In the genomic region with DNA sequence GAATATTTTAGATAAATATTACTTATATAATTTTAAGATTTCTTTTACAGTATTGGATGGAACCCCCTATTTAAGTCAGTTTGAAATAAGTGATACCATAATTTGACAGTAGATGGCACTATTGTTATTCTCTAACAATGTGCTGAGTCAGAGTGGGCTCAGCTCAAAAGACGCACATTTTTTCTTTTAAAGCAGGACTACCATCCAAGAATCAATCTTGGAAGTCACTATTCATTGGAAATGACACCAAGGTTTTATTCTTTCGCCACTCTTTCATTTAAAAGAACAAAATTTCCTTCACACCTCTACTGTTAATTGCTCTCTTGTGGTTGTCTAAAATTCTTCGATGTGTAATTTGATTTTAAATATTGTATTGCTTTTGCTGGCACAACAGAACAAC, we compare ENCODE assay signal across 8 cellular contexts. TPM values are rescaled to one million over a fixed set of nuclear protein-coding genes. Genes with fewer than 3 reads are reported as not detected.
DNase-seq lines count a peak whose midpoint lies in the region; ATAC-seq, FAIRE-seq and TF ChIP-seq lines count a peak whose summit lies in the region.

No MANE protein-coding gene starts in this region.

- WGBS in adrenal gland, 4 donors, result 28 to 35% (median 30%) methylated on average over 3 of the region's 3 CpGs
- WGBS in small intestine, 3 donors, result 30 to 35% (median 33%) methylated on average over 3 of the region's 3 CpGs

- no peak overlapping the region for H3K4me3 ChIP-seq in adrenal gland
- H3K4me3 ChIP-seq in small intestine (ENCODE audit: low read depth in 1 of 2, low read length in 2 of 2), result no peak overlapping the region

- TF ChIP-seq POLR2A in adrenal gland (IDR thresholded peaks at IDR 0.05), result no peak

- H3K27ac ChIP-seq in adrenal gland (no peak overlapping the region), small intestine (ENCODE audit: low read depth in 1 of 2, low read length in 1 of 2) (no peak overlapping the region)

- ATAC-seq in GM19043 (IDR thresholded peaks at IDR 0.05; ENCODE audit: low read depth, unreplicated experiment), result peak; percentile 66
- ATAC-seq in HG03135 (IDR thresholded peaks at IDR 0.05; ENCODE audit: unreplicated experiment), result peak; percentile 72

- peak; percentile 67 for DNase-seq in COR-L47 (lab: John Stamatoyannopoulos, UW)
- peak; percentile 81 for DNase-seq in NCI-H2171 treated with DMSO at 0.1 percent for 48 hours (lab: John Stamatoyannopoulos, UW)
- peak in 1 of 7 donors; percentile 7 for DNase-seq in adrenal gland
- DNase-seq in hepatic stellate cell (ENCODE audit: low spot score), result peak; percentile 18
- peak; percentile 40 for DNase-seq in small intestine
- no peak for DNase-seq in posterior cingulate gyrus

- H3K4me1 ChIP-seq in adrenal gland (replicated peaks in 1 of 2) (no peaks in the 10 kb centered on the region), small intestine (ENCODE audit: control insufficient read depth in 2 of 2, insufficient read depth in 1 of 2, low read depth in 1 of 2, low read length in 1 of 2) (no peaks in the 10 kb centered on the region)

- peaks cover 5% of the 10 kb centered on the region for H3K27me3 ChIP-seq in adrenal gland
- no peaks in the 10 kb centered on the region for H3K27me3 ChIP-seq in small intestine (ENCODE audit: control insufficient read depth in 2 of 2, insufficient read depth in 2 of 2, low read length in 2 of 2)

- intact Hi-C loops in adrenal gland (cut with DNase I), result no loop called here
- intact Hi-C loops in posterior cingulate gyrus (cut with DNase I), result no loop called here

- TF ChIP-seq CTCF in adrenal gland (IDR thresholded peaks at IDR 0.05), result peak; percentile 45 to 81 (median 72)

- H3K9me3 ChIP-seq in adrenal gland (replicated peaks in 1 of 3) (no peaks in the 10 kb centered on the region), small intestine (ENCODE audit: control insufficient read depth, low read depth) (no peaks in the 10 kb centered on the region)

- H3K36me3 ChIP-seq in adrenal gland (replicated peaks in 1 of 2), result no peaks in the 10 kb centered on the region
- no peaks in the 10 kb centered on the region for H3K36me3 ChIP-seq in small intestine (ENCODE audit: control insufficient read depth in 2 of 2, insufficient read depth in 2 of 2, low read length in 2 of 2)

- FAIRE-seq in small intestine (lab: Jason Lieb, UNC), result peak; percentile 57

RNA-seq across cellular contexts. Expression of a gene that starts 32.6 kb away (rescaled TPM):
- 10 to 100 TPM; 12.4 to 35.5 (median 21.8) TPM for total RNA-seq in adrenal gland
- polyA plus RNA-seq in adrenal gland, result 10 to 100 TPM; 12.8 to 24.7 (median 15.3) TPM
- polyA plus RNA-seq in small intestine, result 10 to 100 TPM; 15.4 to 20.6 (median 17.3) TPM

Comparison
In these comparisons a context has a peak if more than half of its experiments do, and no peak if none do; other contexts are left out.
1. DNase-seq: peak in COR-L47 (single experiment), NCI-H2171 treated with DMSO at 0.1 percent for 48 hours (single experiment), hepatic stellate cell (single experiment) and small intestine (single experiment); none in posterior cingulate gyrus (0 of 10).